ENCODE assay signal across 1 cellular context in the genomic region with DNA sequence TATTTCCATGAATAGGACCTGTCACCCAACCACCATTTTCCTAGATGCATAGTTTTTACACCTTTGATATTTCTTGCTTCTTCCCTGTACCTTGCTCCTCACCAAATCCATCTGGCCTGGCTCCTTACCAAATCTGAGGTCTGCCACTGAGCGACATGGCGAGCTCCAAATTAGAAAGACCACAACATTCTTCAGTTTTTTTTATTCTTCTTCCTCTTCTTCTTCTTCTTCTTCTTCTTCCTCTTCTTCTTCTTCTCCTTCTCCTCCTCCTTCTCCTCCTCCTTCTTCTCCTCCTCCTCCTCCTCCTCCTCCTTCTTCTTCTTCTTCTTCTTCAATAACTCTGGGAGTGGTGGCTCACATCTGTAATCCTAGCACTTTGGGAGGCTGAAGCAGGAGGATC.
TF ChIP-seq lines count a peak whose summit lies in the region.

No MANE protein-coding gene starts in this region.

TF ChIP-seq in K562, 482 proteins besides CTCF, POLR2A, EP300 and RAD21 (continued from another document and continues in another):
- TF ChIP-seq ZNF316 (IDR thresholded peaks at IDR 0.05) (0 out of 2 replicates have a peak, but pooled peaks have one; percentile 5), BRD9 (IDR thresholded peaks at IDR 0.05; ENCODE audit: low read depth, partially characterized antibody) (no peak), PCBP1 (IDR thresholded peaks at IDR 0.05; ENCODE audit: low read depth, low read length, poor library complexity, severe bottlenecking) (no peak), CBX1 (IDR thresholded peaks at IDR 0.05; ENCODE audit: low read depth) (no peak), JUNB (CRISPR knock-in tag; conservative IDR thresholded peaks at IDR 0.05) (no peak), HMG20B (CRISPR knock-in tag; IDR thresholded peaks at IDR 0.05) (no peak), MCM5 (IDR thresholded peaks at IDR 0.05; ENCODE audit: low read depth) (no peak), ZNF766 (CRISPR knock-in tag; conservative IDR thresholded peaks at IDR 0.05) (no peak), SMARCA5 (IDR thresholded peaks at IDR 0.05) (no peak; the same call in 1 of the 2 replicates), ZNF589 (CRISPR knock-in tag; IDR thresholded peaks at IDR 0.05; ENCODE audit: low read depth) (0 out of 2 replicates have a peak, but pooled peaks have one; percentile 43), NFE2 (IDR thresholded peaks at IDR 0.05; ENCODE audit: low read depth) (no peak), ESRRB (CRISPR knock-in tag; IDR thresholded peaks at IDR 0.05; ENCODE audit: borderline replicate concordance) (no peak), TAF1 (IDR thresholded peaks at IDR 0.05; ENCODE audit: control insufficient read depth, extremely low read depth, insufficient read depth, low read length, severe bottlenecking) (no peak), CCAR2 (IDR thresholded peaks at IDR 0.05; ENCODE audit: low read depth, low read length) (no peak), JUN (IDR thresholded peaks at IDR 0.05; ENCODE audit: borderline replicate concordance, low read depth, low read length) (no peak), JUN (CRISPR knock-in tag; IDR thresholded peaks at IDR 0.05; ENCODE audit: borderline replicate concordance) (no peak), U2AF1 (optimal IDR thresholded peaks at IDR 0.05; ENCODE audit: low read depth, low read length) (no peak), CC2D1A (IDR thresholded peaks at IDR 0.05) (peak; percentile 46; the same call in 1 of the 2 replicates), KDM2B (CRISPR knock-in tag; IDR thresholded peaks at IDR 0.05) (no peak), SMARCE1 (IDR thresholded peaks at IDR 0.05) (no peak), DMBX1 (CRISPR knock-in tag; IDR thresholded peaks at IDR 0.05; ENCODE audit: borderline replicate concordance) (no peak), ZNF212 (CRISPR knock-in tag; IDR thresholded peaks at IDR 0.05) (no peak), FOXJ3 (CRISPR knock-in tag; IDR thresholded peaks at IDR 0.05) (no peak), RBM39 (optimal IDR thresholded peaks at IDR 0.05; ENCODE audit: low read depth, low read length) (peak; percentile 85), TCFL5 (CRISPR knock-in tag; conservative IDR thresholded peaks at IDR 0.05) (no peak), PML (IDR thresholded peaks at IDR 0.05; ENCODE audit: low read length) (no peak), ZBTB7A (IDR thresholded peaks at IDR 0.05; ENCODE audit: borderline replicate concordance, control insufficient read depth, low read depth, low read length) (no peak), ZNF384 (IDR thresholded peaks at IDR 0.05; ENCODE audit: low read depth, low read length) (no peak), ZNF507 (tag; conservative IDR thresholded peaks at IDR 0.05) (no peak), OTX1 (CRISPR knock-in tag; IDR thresholded peaks at IDR 0.05) (0 out of 2 replicates have a peak, but pooled peaks have one; percentile 22)
- TF ChIP-seq, protein P1, sequence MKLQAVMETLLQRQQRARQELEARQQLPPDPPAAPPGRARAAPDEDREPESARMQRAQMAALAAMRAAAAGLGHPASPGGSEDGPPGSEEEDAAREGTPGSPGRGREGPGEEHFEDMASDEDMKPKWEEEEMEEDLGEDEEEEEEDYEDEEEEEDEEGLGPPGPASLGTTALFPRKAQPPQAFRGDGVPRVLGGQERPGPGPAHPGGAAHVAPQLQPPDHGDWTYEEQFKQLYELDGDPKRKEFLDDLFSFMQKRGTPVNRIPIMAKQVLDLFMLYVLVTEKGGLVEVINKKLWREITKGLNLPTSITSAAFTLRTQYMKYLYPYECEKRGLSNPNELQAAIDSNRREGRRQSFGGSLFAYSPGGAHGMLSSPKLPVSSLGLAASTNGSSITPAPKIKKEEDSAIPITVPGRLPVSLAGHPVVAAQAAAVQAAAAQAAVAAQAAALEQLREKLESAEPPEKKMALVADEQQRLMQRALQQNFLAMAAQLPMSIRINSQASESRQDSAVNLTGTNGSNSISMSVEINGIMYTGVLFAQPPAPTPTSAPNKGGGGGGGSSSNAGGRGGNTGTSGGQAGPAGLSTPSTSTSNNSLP (IDR thresholded peaks at IDR 0.05; ENCODE audit: borderline replicate concordance, low read depth, low read length): no peak
- TF ChIP-seq, protein P2, sequence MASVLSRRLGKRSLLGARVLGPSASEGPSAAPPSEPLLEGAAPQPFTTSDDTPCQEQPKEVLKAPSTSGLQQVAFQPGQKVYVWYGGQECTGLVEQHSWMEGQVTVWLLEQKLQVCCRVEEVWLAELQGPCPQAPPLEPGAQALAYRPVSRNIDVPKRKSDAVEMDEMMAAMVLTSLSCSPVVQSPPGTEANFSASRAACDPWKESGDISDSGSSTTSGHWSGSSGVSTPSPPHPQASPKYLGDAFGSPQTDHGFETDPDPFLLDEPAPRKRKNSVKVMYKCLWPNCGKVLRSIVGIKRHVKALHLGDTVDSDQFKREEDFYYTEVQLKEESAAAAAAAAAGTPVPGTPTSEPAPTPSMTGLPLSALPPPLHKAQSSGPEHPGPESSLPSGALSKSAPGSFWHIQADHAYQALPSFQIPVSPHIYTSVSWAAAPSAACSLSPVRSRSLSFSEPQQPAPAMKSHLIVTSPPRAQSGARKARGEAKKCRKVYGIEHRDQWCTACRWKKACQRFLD (CRISPR knock-in tag; IDR thresholded peaks at IDR 0.05): no peak
- TF ChIP-seq, protein P3, sequence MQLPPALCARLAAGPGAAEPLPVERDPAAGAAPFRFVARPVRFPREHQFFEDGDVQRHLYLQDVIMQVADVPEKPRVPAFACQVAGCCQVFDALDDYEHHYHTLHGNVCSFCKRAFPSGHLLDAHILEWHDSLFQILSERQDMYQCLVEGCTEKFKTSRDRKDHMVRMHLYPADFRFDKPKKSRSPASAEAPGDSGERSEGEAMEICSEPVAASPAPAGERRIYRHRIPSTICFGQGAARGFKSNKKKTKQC (CRISPR knock-in tag; IDR thresholded peaks at IDR 0.05): no peak
- TF ChIP-seq, protein P4, sequence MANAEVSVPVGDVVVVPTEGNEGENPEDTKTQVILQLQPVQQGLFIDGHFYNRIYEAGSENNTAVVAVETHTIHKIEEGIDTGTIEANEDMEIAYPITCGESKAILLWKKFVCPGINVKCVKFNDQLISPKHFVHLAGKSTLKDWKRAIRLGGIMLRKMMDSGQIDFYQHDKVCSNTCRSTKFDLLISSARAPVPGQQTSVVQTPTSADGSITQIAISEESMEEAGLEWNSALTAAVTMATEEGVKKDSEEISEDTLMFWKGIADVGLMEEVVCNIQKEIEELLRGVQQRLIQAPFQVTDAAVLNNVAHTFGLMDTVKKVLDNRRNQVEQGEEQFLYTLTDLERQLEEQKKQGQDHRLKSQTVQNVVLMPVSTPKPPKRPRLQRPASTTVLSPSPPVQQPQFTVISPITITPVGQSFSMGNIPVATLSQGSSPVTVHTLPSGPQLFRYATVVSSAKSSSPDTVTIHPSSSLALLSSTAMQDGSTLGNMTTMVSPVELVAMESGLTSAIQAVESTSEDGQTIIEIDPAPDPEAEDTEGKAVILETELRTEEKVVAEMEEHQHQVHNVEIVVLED (CRISPR knock-in tag; IDR thresholded peaks at IDR 0.05): no peak
- TF ChIP-seq, protein P5, sequence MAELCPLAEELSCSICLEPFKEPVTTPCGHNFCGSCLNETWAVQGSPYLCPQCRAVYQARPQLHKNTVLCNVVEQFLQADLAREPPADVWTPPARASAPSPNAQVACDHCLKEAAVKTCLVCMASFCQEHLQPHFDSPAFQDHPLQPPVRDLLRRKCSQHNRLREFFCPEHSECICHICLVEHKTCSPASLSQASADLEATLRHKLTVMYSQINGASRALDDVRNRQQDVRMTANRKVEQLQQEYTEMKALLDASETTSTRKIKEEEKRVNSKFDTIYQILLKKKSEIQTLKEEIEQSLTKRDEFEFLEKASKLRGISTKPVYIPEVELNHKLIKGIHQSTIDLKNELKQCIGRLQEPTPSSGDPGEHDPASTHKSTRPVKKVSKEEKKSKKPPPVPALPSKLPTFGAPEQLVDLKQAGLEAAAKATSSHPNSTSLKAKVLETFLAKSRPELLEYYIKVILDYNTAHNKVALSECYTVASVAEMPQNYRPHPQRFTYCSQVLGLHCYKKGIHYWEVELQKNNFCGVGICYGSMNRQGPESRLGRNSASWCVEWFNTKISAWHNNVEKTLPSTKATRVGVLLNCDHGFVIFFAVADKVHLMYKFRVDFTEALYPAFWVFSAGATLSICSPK (IDR thresholded peaks at IDR 0.05; ENCODE audit: borderline replicate concordance): 0 out of 2 replicates have a peak, but pooled peaks have one; percentile 18
- TF ChIP-seq, protein P6, sequence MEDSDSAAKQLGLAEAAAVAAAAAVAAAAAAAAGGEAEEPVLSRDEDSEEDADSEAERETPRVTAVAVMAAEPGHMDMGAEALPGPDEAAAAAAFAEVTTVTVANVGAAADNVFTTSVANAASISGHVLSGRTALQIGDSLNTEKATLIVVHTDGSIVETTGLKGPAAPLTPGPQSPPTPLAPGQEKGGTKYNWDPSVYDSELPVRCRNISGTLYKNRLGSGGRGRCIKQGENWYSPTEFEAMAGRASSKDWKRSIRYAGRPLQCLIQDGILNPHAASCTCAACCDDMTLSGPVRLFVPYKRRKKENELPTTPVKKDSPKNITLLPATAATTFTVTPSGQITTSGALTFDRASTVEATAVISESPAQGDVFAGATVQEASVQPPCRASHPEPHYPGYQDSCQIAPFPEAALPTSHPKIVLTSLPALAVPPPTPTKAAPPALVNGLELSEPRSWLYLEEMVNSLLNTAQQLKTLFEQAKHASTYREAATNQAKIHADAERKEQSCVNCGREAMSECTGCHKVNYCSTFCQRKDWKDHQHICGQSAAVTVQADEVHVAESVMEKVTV (CRISPR knock-in tag; IDR thresholded peaks at IDR 0.05): no peak
- TF ChIP-seq, protein P7, sequence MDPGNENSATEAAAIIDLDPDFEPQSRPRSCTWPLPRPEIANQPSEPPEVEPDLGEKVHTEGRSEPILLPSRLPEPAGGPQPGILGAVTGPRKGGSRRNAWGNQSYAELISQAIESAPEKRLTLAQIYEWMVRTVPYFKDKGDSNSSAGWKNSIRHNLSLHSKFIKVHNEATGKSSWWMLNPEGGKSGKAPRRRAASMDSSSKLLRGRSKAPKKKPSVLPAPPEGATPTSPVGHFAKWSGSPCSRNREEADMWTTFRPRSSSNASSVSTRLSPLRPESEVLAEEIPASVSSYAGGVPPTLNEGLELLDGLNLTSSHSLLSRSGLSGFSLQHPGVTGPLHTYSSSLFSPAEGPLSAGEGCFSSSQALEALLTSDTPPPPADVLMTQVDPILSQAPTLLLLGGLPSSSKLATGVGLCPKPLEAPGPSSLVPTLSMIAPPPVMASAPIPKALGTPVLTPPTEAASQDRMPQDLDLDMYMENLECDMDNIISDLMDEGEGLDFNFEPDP (CRISPR knock-in tag; IDR thresholded peaks at IDR 0.05): no peak
- TF ChIP-seq, protein P8, sequence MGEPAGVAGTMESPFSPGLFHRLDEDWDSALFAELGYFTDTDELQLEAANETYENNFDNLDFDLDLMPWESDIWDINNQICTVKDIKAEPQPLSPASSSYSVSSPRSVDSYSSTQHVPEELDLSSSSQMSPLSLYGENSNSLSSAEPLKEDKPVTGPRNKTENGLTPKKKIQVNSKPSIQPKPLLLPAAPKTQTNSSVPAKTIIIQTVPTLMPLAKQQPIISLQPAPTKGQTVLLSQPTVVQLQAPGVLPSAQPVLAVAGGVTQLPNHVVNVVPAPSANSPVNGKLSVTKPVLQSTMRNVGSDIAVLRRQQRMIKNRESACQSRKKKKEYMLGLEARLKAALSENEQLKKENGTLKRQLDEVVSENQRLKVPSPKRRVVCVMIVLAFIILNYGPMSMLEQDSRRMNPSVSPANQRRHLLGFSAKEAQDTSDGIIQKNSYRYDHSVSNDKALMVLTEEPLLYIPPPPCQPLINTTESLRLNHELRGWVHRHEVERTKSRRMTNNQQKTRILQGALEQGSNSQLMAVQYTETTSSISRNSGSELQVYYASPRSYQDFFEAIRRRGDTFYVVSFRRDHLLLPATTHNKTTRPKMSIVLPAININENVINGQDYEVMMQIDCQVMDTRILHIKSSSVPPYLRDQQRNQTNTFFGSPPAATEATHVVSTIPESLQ (CRISPR knock-in tag; IDR thresholded peaks at IDR 0.05): no peak
- TF ChIP-seq, protein P9, sequence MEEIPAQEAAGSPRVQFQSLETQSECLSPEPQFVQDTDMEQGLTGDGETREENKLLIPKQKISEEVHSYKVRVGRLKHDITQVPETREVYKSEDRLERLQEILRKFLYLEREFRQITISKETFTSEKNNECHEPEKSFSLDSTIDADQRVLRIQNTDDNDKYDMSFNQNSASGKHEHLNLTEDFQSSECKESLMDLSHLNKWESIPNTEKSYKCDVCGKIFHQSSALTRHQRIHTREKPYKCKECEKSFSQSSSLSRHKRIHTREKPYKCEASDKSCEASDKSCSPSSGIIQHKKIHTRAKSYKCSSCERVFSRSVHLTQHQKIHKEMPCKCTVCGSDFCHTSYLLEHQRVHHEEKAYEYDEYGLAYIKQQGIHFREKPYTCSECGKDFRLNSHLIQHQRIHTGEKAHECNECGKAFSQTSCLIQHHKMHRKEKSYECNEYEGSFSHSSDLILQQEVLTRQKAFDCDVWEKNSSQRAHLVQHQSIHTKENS (CRISPR knock-in tag; IDR thresholded peaks at IDR 0.05): no peak
- TF ChIP-seq, protein P10, sequence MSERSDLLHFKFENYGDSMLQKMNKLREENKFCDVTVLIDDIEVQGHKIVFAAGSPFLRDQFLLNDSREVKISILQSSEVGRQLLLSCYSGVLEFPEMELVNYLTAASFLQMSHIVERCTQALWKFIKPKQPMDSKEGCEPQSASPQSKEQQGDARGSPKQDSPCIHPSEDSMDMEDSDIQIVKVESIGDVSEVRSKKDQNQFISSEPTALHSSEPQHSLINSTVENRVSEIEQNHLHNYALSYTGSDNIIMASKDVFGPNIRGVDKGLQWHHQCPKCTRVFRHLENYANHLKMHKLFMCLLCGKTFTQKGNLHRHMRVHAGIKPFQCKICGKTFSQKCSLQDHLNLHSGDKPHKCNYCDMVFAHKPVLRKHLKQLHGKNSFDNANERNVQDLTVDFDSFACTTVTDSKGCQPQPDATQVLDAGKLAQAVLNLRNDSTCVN (CRISPR knock-in tag; IDR thresholded peaks at IDR 0.05): peak; percentile 25; the same call in 1 of the 2 replicates
- TF ChIP-seq, protein P11, sequence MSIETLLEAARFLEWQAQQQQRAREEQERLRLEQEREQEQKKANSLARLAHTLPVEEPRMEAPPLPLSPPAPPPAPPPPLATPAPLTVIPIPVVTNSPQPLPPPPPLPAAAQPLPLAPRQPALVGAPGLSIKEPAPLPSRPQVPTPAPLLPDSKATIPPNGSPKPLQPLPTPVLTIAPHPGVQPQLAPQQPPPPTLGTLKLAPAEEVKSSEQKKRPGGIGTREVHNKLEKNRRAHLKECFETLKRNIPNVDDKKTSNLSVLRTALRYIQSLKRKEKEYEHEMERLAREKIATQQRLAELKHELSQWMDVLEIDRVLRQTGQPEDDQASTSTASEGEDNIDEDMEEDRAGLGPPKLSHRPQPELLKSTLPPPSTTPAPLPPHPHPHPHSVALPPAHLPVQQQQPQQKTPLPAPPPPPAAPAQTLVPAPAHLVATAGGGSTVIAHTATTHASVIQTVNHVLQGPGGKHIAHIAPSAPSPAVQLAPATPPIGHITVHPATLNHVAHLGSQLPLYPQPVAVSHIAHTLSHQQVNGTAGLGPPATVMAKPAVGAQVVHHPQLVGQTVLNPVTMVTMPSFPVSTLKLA (conservative IDR thresholded peaks at IDR 0.05): no peak
